Comparison of ENCODE assay signal across 24 cellular contexts in genomic region chr4:125572601-125573000, GRCh38.
"Had no signal": no experiment of that assay in that cellular context is flagged by ENCODE, and none has a peak within 500 bp of the region (broad histone marks: within the 10 kb centered on the region; RNA-seq: fewer than 3 reads in every experiment).

No MANE protein-coding gene starts in this region.

- H3K9me3 Mint-ChIP-seq: activated naive CD4-positive, alpha-beta T cell treated with anti-CD3 and anti-CD28 coated beads, Interleukin-2, amount 10 ng/mL, durations not matched to agents 7 days and 5 days; T-helper 1 cell treated with Interleukin-12 subunit alpha and Interleukin-12 subunit beta and Interleukin-4 antibody, amounts not matched to agents 30 μg/mL and 1 μg/mL, for 36 hours had no signal

- H3K4me1 Mint-ChIP-seq: activated naive CD4-positive, alpha-beta T cell treated with anti-CD3 and anti-CD28 coated beads, Interleukin-2, amount 10 ng/mL, durations not matched to agents 7 days and 5 days; activated naive CD8-positive, alpha-beta T cell treated with anti-CD3 and anti-CD28 coated beads for 36 hours; brain had no signal

- DNase-seq: activated CD4-positive, alpha-beta T cell treated with anti-CD3 and anti-CD28 coated beads for 4 hours; activated CD8-positive, alpha-beta memory T cell treated with anti-CD3 and anti-CD28 coated beads, Interleukin-2, amount 50 U/mL, for 4 hours; activated CD8-positive, alpha-beta T cell treated with anti-CD3 and anti-CD28 coated beads for 36 hours; activated gamma-delta T cell treated with Interleukin-2 at 50 U/mL for 16 hours; activated naive CD4-positive, alpha-beta T cell treated with anti-CD3 and anti-CD28 coated beads, Interleukin-2, amount 10 ng/mL, durations not matched to agents 7 days and 5 days; activated naive CD8-positive, alpha-beta T cell treated with anti-CD3 and anti-CD28 coated beads for 36 hours; activated T-cell treated with anti-CD3 and anti-CD28 coated beads, Interleukin-2, amount 50 U/mL, for 72 hours; anterior cingulate cortex; cerebellar nuclear complex; Karpas-422; MM.1S; NCI-H1105 treated with DMSO at 0.1 percent for 48 hours; NCI-H1436 treated with DMSO at 0.1 percent for 48 hours; NCI-H187; NCI-H2081; NCI-H510A treated with DMSO at 0.1 percent for 48 hours; NCI-H69; PC-3; SHP77 treated with DMSO at 0.1 percent for 48 hours had no signal

- H3K36me3 Mint-ChIP-seq: activated naive CD4-positive, alpha-beta T cell treated with anti-CD3 and anti-CD28 coated beads, Interleukin-2, amount 10 ng/mL, durations not matched to agents 7 days and 5 days; activated naive CD8-positive, alpha-beta T cell treated with anti-CD3 and anti-CD28 coated beads for 36 hours; brain had no signal

- H3K36me3 ChIP-seq: cardiac muscle cell had no signal

- H3K27ac ChIP-seq: cardiac muscle cell had no signal

- H3K27me3 ChIP-seq: cardiac muscle cell had no signal

- ATAC-seq: activated CD4-positive, CD25-positive, alpha-beta regulatory T cell treated with anti-CD3 and anti-CD28 coated beads, Interleukin-2, amount 50 U/mL, for 24 hours; activated CD8-positive, alpha-beta T cell treated with anti-CD3 and anti-CD28 coated beads for 36 hours; activated T-cell treated with anti-CD3 and anti-CD28 coated beads, Interleukin-2, amount 50 U/mL, for 72 hours; PC-3 had no signal

- H3K4me3 ChIP-seq: cardiac muscle cell had no signal

- H3K27me3 Mint-ChIP-seq: activated CD8-positive, alpha-beta T cell treated with anti-CD3 and anti-CD28 coated beads for 36 hours; activated naive CD4-positive, alpha-beta T cell treated with anti-CD3 and anti-CD28 coated beads, Interleukin-2, amount 10 ng/mL, durations not matched to agents 7 days and 5 days; activated naive CD8-positive, alpha-beta T cell treated with anti-CD3 and anti-CD28 coated beads for 36 hours; brain had no signal

- H3K4me3 Mint-ChIP-seq: activated CD8-positive, alpha-beta T cell treated with anti-CD3 and anti-CD28 coated beads for 36 hours; activated naive CD4-positive, alpha-beta T cell treated with anti-CD3 and anti-CD28 coated beads, Interleukin-2, amount 10 ng/mL, durations not matched to agents 7 days and 5 days; activated naive CD8-positive, alpha-beta T cell treated with anti-CD3 and anti-CD28 coated beads for 36 hours; activated T-cell treated with anti-CD3 and anti-CD28 coated beads, Interleukin-2, amount 50 U/mL, for 72 hours; brain; T-helper 1 cell treated with Interleukin-12 subunit alpha and Interleukin-12 subunit beta and Interleukin-4 antibody, amounts not matched to agents 30 μg/mL and 1 μg/mL, for 36 hours had no signal

- H3K27ac Mint-ChIP-seq: activated CD8-positive, alpha-beta T cell treated with anti-CD3 and anti-CD28 coated beads for 36 hours; activated naive CD4-positive, alpha-beta T cell treated with anti-CD3 and anti-CD28 coated beads, Interleukin-2, amount 10 ng/mL, durations not matched to agents 7 days and 5 days; activated naive CD8-positive, alpha-beta T cell treated with anti-CD3 and anti-CD28 coated beads for 36 hours; activated T-cell treated with anti-CD3 and anti-CD28 coated beads, Interleukin-2, amount 50 U/mL, for 72 hours; activated T-helper 2 cell treated with anti-CD3 and anti-CD28 coated beads, Interferon-gamma antibody, Interleukin-2, Interleukin-4, amounts not matched to agents 10 μg/mL and 5 μg/mL and 100 μg/mL, durations not matched to agents 14 hours and 24 hours and 36 hours; brain; T-helper 1 cell treated with Interleukin-12 subunit alpha and Interleukin-12 subunit beta and Interleukin-4 antibody, amounts not matched to agents 30 μg/mL and 1 μg/mL, for 36 hours had no signal
